ENCODE assay signal across 13 cellular contexts in the genomic region with DNA sequence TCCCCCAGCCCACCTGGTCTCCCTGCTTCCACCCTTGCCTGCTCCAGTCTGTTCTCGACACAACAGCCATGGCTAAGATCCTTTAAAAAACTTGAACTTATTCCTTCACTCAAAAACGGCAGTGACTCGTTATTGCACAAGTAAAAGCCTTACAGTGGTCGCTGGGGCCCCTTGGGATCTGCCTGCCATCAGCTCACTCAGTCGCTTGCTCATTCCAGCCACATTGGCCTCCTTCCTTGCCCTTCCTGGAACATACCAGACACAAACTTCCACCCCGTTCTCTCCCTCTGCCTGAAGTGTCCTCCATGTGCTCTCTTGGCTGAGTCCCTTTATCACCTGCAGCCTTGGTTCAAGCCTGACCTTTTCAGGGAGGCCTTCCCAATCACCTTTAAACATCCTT. TPM values are rescaled to one million over a fixed set of nuclear protein-coding genes. Genes with fewer than 3 reads are reported as not detected.
A peak's percentile ranks its signal among the peaks of the same experiment; 100 is the strongest.
DNase-seq lines count a peak whose midpoint lies in the region; ATAC-seq and TF ChIP-seq lines count a peak whose summit lies in the region.
"Had no signal": no experiment of that assay in that cellular context is flagged by ENCODE, and none has a peak within 500 bp of the region (broad histone marks: within the 10 kb centered on the region; RNA-seq: fewer than 3 reads in every experiment).

No MANE protein-coding gene starts in this region.

- DNase-seq in Caco-2, result peak in 1 of 2 experiments; percentile 13
- peak; percentile 11 for DNase-seq in mammary epithelial cell
- no peak for DNase-seq in neural progenitor cell (ENCODE audit: low spot score)
- no peak for DNase-seq in SK-N-SH
- no peak for DNase-seq in H4 (ENCODE audit: low spot score)
- DNase-seq in omental fat pad (ENCODE audit: low spot score), result no peak
- DNase-seq: activated effector memory CD4-positive, alpha-beta T cell treated with anti-CD3 and anti-CD28 coated beads, Interleukin-2, amount 50 U/mL, for 16 hours; erythroblast; midbrain; NCI-H1436 treated with DMSO at 0.1 percent for 48 hours had no signal

- H3K4me2 ChIP-seq in Loucy (ENCODE audit: low read depth, low read length, poor library complexity, severe bottlenecking), result peak overlapping the region; percentile 75
- H3K4me2 ChIP-seq in mammary epithelial cell (ENCODE audit: insufficient read depth, low read depth, low read length), result no peak overlapping the region
- H3K4me2 ChIP-seq in neural progenitor cell, result no peak overlapping the region
- H3K4me2 ChIP-seq in SK-N-SH, result no peak overlapping the region; the same call in 1 of the 2 replicates

- H3K9me2 ChIP-seq in Loucy (replicated peaks; ENCODE audit: low read depth, low read length) (no peaks in the 10 kb centered on the region), SK-N-SH (no peaks in the 10 kb centered on the region)

- dilution Hi-C loops in mammary epithelial cell (cut with HindIII; ENCODE audit: low sequenced_read_pairs), result no loop called here

- H3K79me2 ChIP-seq in Loucy (ENCODE audit: insufficient read depth, low read length) (peaks cover 94% of the 10 kb centered on the region), mammary epithelial cell (ENCODE audit: insufficient read depth, low read length) (peaks cover 96% of the 10 kb centered on the region), neural progenitor cell (ENCODE audit: low read depth) (peaks cover 92% of the 10 kb centered on the region), SK-N-SH (ENCODE audit: insufficient read depth) (peaks cover 94% of the 10 kb centered on the region)

- H3K36me3 ChIP-seq in Caco-2 (ENCODE audit: control insufficient read depth, insufficient read depth, low read length) (no peaks in the 10 kb centered on the region), Loucy (ENCODE audit: insufficient read depth, low read length) (no peaks in the 10 kb centered on the region), mammary epithelial cell (ENCODE audit: insufficient read depth, low read length) (no peaks in the 10 kb centered on the region), neural progenitor cell (no peaks in the 10 kb centered on the region), SK-N-SH (replicated peaks in 1 of 2; ENCODE audit: control insufficient read depth in 1 of 2, insufficient read depth in 2 of 2, low read length in 1 of 2) (no peaks in the 10 kb centered on the region)

- no peak overlapping the region for H3K4me3 Mint-ChIP-seq in Caco-2 (ENCODE audit: unreplicated experiment)
- H3K4me3 Mint-ChIP-seq in neural progenitor cell, result no peak overlapping the region

- no peaks in the 10 kb centered on the region for H3K27me3 Mint-ChIP-seq in Caco-2 (ENCODE audit: insufficient read depth, unreplicated experiment)
- no peaks in the 10 kb centered on the region for H3K27me3 Mint-ChIP-seq in neural progenitor cell (ENCODE audit: insufficient read depth, low read depth)

- H3K27me3 ChIP-seq in Caco-2 (replicated peaks; ENCODE audit: control insufficient read depth, insufficient read depth, low read length) (no peaks in the 10 kb centered on the region), Loucy (ENCODE audit: insufficient read depth, low read length, poor library complexity, severe bottlenecking) (no peaks in the 10 kb centered on the region), mammary epithelial cell (ENCODE audit: insufficient read depth, low read length) (no peaks in the 10 kb centered on the region), neural progenitor cell (no peaks in the 10 kb centered on the region), SK-N-SH (ENCODE audit: insufficient read depth) (no peaks in the 10 kb centered on the region)
- H3K27me3 ChIP-seq: SJSA1 had no signal

- H3K9me3 Mint-ChIP-seq in Caco-2 (ENCODE audit: unreplicated experiment) (no peaks in the 10 kb centered on the region), neural progenitor cell (no peaks in the 10 kb centered on the region)

- H3K9ac ChIP-seq in Loucy (ENCODE audit: low read depth, low read length, poor library complexity, severe bottlenecking) (peak overlapping the region; percentile 65), mammary epithelial cell (ENCODE audit: insufficient read depth, low read length) (no peak overlapping the region), neural progenitor cell (no peak overlapping the region), SK-N-SH (no peak overlapping the region)

- H4K20me1 ChIP-seq in Loucy (ENCODE audit: insufficient read depth, low read length, poor library complexity, severe bottlenecking) (peaks cover 76% of the 10 kb centered on the region), mammary epithelial cell (ENCODE audit: insufficient read depth, low read length) (peaks cover 3% of the 10 kb centered on the region), neural progenitor cell (ENCODE audit: low read depth) (peaks cover 77% of the 10 kb centered on the region), SK-N-SH (ENCODE audit: insufficient read depth) (peaks cover 87% of the 10 kb centered on the region)

- peaks cover 3% of the 10 kb centered on the region; the same call in 1 of the 2 replicates for H3F3A ChIP-seq in Loucy (ENCODE audit: low read depth)
- peaks cover 6% of the 10 kb centered on the region for H3F3A ChIP-seq in neural progenitor cell (ENCODE audit: low read depth)
- no peaks in the 10 kb centered on the region for H3F3A ChIP-seq in SK-N-SH (replicated peaks; ENCODE audit: insufficient read depth)

- ATAC-seq in HG02981 (IDR thresholded peaks at IDR 0.05; ENCODE audit: unreplicated experiment), result no peak
- ATAC-seq in omental fat pad (ENCODE audit: low FRiP score), result no peak

- H2AFZ ChIP-seq in Loucy (ENCODE audit: low read length), result no peak overlapping the region
- no peak overlapping the region for H2AFZ ChIP-seq in mammary epithelial cell (ENCODE audit: low read depth, low read length)
- no peak overlapping the region for H2AFZ ChIP-seq in neural progenitor cell (replicated peaks)
- H2AFZ ChIP-seq in SK-N-SH (ENCODE audit: low read depth), result no peak overlapping the region

- 73% methylated on average over 6 of the region's 6 CpGs for WGBS in mammary epithelial cell (ENCODE audit: low coverage, missing lambda C conversion rate)
- WGBS in SK-N-SH (ENCODE audit: low lambda C conversion rate), result 57% methylated on average over 6 of the region's 6 CpGs

- H3K36me3 Mint-ChIP-seq in Caco-2 (ENCODE audit: insufficient read depth, unreplicated experiment) (peaks cover 11% of the 10 kb centered on the region), neural progenitor cell (peaks cover 2% of the 10 kb centered on the region)

- BruUV-seq in Caco-2 (replicated peaks; lab: Mats Ljungman, UMichigan), result no TSS peak
- BruUV-seq in mammary epithelial cell (replicated peaks; lab: Mats Ljungman, UMichigan), result no TSS peak

- CTCF ChIA-PET in Caco-2 (lab: Charles Lee), result no interaction called here
- CTCF ChIA-PET in mammary epithelial cell (lab: Charles Lee; ENCODE audit: low non-redundant PET), result no interaction called here
- CTCF ChIA-PET in SK-N-SH (lab: Yijun Ruan, JAX), result no interaction called here

- H3K9me3 ChIP-seq in Caco-2 (no peaks in the 10 kb centered on the region), Loucy (ENCODE audit: insufficient read depth, low read depth, low read length) (no peaks in the 10 kb centered on the region), mammary epithelial cell (replicated peaks; ENCODE audit: insufficient read depth, low read length) (no peaks in the 10 kb centered on the region), neural progenitor cell (ENCODE audit: low read depth) (no peaks in the 10 kb centered on the region), SK-N-SH (no peaks in the 10 kb centered on the region)

- in situ Hi-C loops in mammary epithelial cell (cut with MboI; ENCODE audit: low sequenced_read_pairs in 2 of 2), result no loop called here

- peaks cover 35% of the 10 kb centered on the region for H3K4me1 ChIP-seq in Caco-2
- H3K4me1 ChIP-seq in Loucy (ENCODE audit: insufficient read depth, low read length, poor library complexity, severe bottlenecking), result peaks cover 63% of the 10 kb centered on the region
- H3K4me1 ChIP-seq in mammary epithelial cell (ENCODE audit: insufficient read depth, low read length), result peaks cover 12% of the 10 kb centered on the region
- peaks cover 19% of the 10 kb centered on the region for H3K4me1 ChIP-seq in neural progenitor cell
- peaks cover 16 to 18% of the 10 kb centered on the region in 2 experiments; a peak in 3 of 4 replicates for H3K4me1 ChIP-seq in SK-N-SH (ENCODE audit: control insufficient read depth in 1 of 2, insufficient read depth in 2 of 2, low read depth in 1 of 2, low read length in 1 of 2)

- H3K4me3 ChIP-seq in Caco-2 (ENCODE audit: low read depth, low read length), result no peak overlapping the region
- H3K4me3 ChIP-seq in Loucy (ENCODE audit: low read length, poor library complexity, severe bottlenecking), result peak overlapping the region; percentile 76
- H3K4me3 ChIP-seq in mammary epithelial cell (replicated peaks in 1 of 3; ENCODE audit: insufficient read depth in 1 of 3, low read depth in 2 of 3, low read length in 3 of 3), result no peak overlapping the region
- no peak overlapping the region for H3K4me3 ChIP-seq in neural progenitor cell
- H3K4me3 ChIP-seq in SK-N-SH (ENCODE audit: low read depth in 2 of 2, low read length in 1 of 2), result 0 out of 4 replicates have a peak overlapping the region, but pooled peaks of 1 of the 2 experiments have one; percentile 1
- H3K4me3 ChIP-seq: SJSA1 had no signal

- no peak for TF ChIP-seq RAD21 in SK-N-SH (IDR thresholded peaks at IDR 0.05; ENCODE audit: low read length)

- POLR2A ChIA-PET in Caco-2 (lab: Charles Lee), result no interaction called here
- POLR2A ChIA-PET in SK-N-SH (lab: Yijun Ruan, JAX), result no interaction called here

- TF ChIP-seq CTCF in Caco-2 (IDR thresholded peaks at IDR 0.05; ENCODE audit: insufficient read depth in 1 of 2, low read depth in 1 of 2, low read length in 1 of 2, severe bottlenecking in 1 of 2, unreplicated experiment in 1 of 2) (no peak), Loucy (conservative IDR thresholded peaks at IDR 0.05; ENCODE audit: low read length) (no peak), mammary epithelial cell (conservative IDR thresholded peaks at IDR 0.05 in 1 of 2, IDR thresholded peaks at IDR 0.05 in 1 of 2; ENCODE audit: extremely low read depth in 1 of 2, insufficient read depth in 1 of 2, low read depth in 1 of 2, low read length in 2 of 2) (no peak), neural progenitor cell (IDR thresholded peaks at IDR 0.05) (no peak), SK-N-SH (IDR thresholded peaks at IDR 0.05) (no peak), omental fat pad (IDR thresholded peaks at IDR 0.05) (no peak)

- H3K27ac ChIP-seq in mammary epithelial cell (ENCODE audit: insufficient read depth, low read depth, low read length) (no peak overlapping the region), neural progenitor cell (no peak overlapping the region), SK-N-SH (ENCODE audit: low read depth in 2 of 2, low read length in 1 of 2) (no peak overlapping the region)
- H3K27ac ChIP-seq: SJSA1 had no signal

- H3K4me1 Mint-ChIP-seq in Caco-2 (ENCODE audit: low read depth, unreplicated experiment) (peaks cover 44% of the 10 kb centered on the region), neural progenitor cell (peaks cover 30% of the 10 kb centered on the region)

- TF ChIP-seq EP300 in SK-N-SH (IDR thresholded peaks at IDR 0.05; ENCODE audit: borderline replicate concordance in 1 of 2, low read depth in 1 of 2, low read length in 1 of 2), result no peak

- H3K27ac Mint-ChIP-seq in Caco-2 (ENCODE audit: unreplicated experiment) (peak overlapping the region; percentile 7), neural progenitor cell (peak overlapping the region; percentile 50)

- intact Hi-C loops in Caco-2 (cut with micrococcal nuclease; ENCODE audit: unreplicated experiment), result no loop called here
- intact Hi-C loops in mammary epithelial cell (cut with micrococcal nuclease), result no loop called here

RNA-seq across cellular contexts. Expression of a gene that starts 4.7 kb away (rescaled TPM):
- 111 and 122 TPM in 2 replicates for total RNA-seq in Caco-2 (2022)
- total RNA-seq in mammary epithelial cell, result 10 to 100 TPM; 32.0 to 62.3 TPM
- 55.5 TPM for polyA plus RNA-seq in mammary epithelial cell
- 68.1 TPM for polyA minus RNA-seq in mammary epithelial cell
- 43.0 and 46.7 TPM in 2 replicates for total RNA-seq in neural progenitor cell (ENCODE audit: low replicate concordance)
- 29.4 and 35.7 TPM in 2 replicates for polyA plus RNA-seq in SK-N-SH (2012; rRNA removed)
- 32.3 and 49.0 TPM in 2 replicates for polyA plus RNA-seq in SK-N-SH (2012; cell fraction: cytosol; rRNA removed)
- 10.9 and 26.2 TPM in 2 replicates for polyA plus RNA-seq in SK-N-SH (2012; cell fraction: nucleus; rRNA removed)
- total RNA-seq in H4 (2014; rRNA removed; shearing (Covaris generic)), result 25.1 and 37.6 TPM in 2 replicates
- total RNA-seq in omental fat pad, result 10 to 100 TPM; 38.6 to 49.5 (median 47.2) TPM
